Comparison of ENCODE assay signal across 8 cellular contexts in genomic region chr2:230824406-230824978, GRCh38. TPM values are rescaled to one million over a fixed set of nuclear protein-coding genes. Genes with fewer than 3 reads are reported as not detected.
A peak's percentile ranks its signal among the peaks of the same experiment; 100 is the strongest.
DNase-seq lines count a peak whose midpoint lies in the region; ATAC-seq and TF ChIP-seq lines count a peak whose summit lies in the region.

No MANE protein-coding gene starts in this region.

- H3K9ac ChIP-seq in SK-N-MC (ENCODE audit: insufficient read length) = no peak overlapping the region

- TF ChIP-seq CTCF in CD8-positive, alpha-beta T cell (IDR thresholded peaks at IDR 0.05) = peak; percentile 83

- H3K27me3 Mint-ChIP-seq in CD8-positive, alpha-beta T cell (ENCODE audit: low read depth) = peaks cover 29% of the 10 kb centered on the region
- H3K27me3 Mint-ChIP-seq in activated naive CD8-positive, alpha-beta T cell treated with anti-CD3 and anti-CD28 coated beads, Interleukin-2, amount 10 ng/mL, durations not matched to agents 7 days and 5 days = peaks cover 29% of the 10 kb centered on the region

- H3K4me1 ChIP-seq in CD8-positive, alpha-beta T cell (ENCODE audit: insufficient read depth, low read length) = peaks cover 5% of the 10 kb centered on the region

- H3K36me3 ChIP-seq in CD8-positive, alpha-beta T cell (ENCODE audit: insufficient read depth, low read length) = no peaks in the 10 kb centered on the region
- H3K36me3 ChIP-seq in SK-N-MC (ENCODE audit: insufficient read depth, low read length) = no peaks in the 10 kb centered on the region

- H3K27me3 ChIP-seq in CD8-positive, alpha-beta T cell (ENCODE audit: insufficient read depth, low read length) = peaks cover 11% of the 10 kb centered on the region

- H3K9me3 ChIP-seq in CD8-positive, alpha-beta T cell (ENCODE audit: low read length) = no peaks in the 10 kb centered on the region
- H3K9me3 ChIP-seq in SK-N-MC (ENCODE audit: low read depth, low read length) = no peaks in the 10 kb centered on the region

- peak overlapping the region; percentile 64 for H3K4me3 Mint-ChIP-seq in CD8-positive, alpha-beta T cell
- peak overlapping the region; percentile 64 for H3K4me3 Mint-ChIP-seq in activated naive CD8-positive, alpha-beta T cell treated with anti-CD3 and anti-CD28 coated beads, Interleukin-2, amount 10 ng/mL, durations not matched to agents 7 days and 5 days

- POLR2A ChIA-PET in CD8-positive, alpha-beta T cell (lab: Charles Lee) = interaction anchor here (1.0 to 1.5 kb wide), 3 partner anchors 9 to 163 kb away, joined by 3 to 10 read pairs (median 3); partner anchors contain the start of gene GPR55
- POLR2A ChIA-PET in activated naive CD8-positive, alpha-beta T cell treated with anti-CD3 and anti-CD28 coated beads, Interleukin-2, amount 10 ng/mL, durations not matched to agents 7 days and 5 days (lab: Charles Lee) = interaction anchor here (1.0 to 1.1 kb wide), 2 partner anchors 229 to 602 kb away, joined by 3 to 4 read pairs; no protein-coding TSS in a partner anchor

- DNase-seq in CD8-positive, alpha-beta T cell = peak; percentile 17 to 70 (median 48)
- DNase-seq in NCI-H1092 (lab: John Stamatoyannopoulos, UW) (peak; percentile 67), SK-N-MC (ENCODE audit: low read depth, low spot score) (peak; percentile 89), head of caudate nucleus (peak in 39 of 42 donors; percentile 22 to 87 (median 59)), pons (ENCODE audit: low spot score) (peak; percentile 89)
- DNase-seq in activated naive CD8-positive, alpha-beta T cell treated with anti-CD3 and anti-CD28 coated beads, Interleukin-2, amount 10 ng/mL, durations not matched to agents 7 days and 5 days = peak; percentile 52

- intact Hi-C loops in CD8-positive, alpha-beta T cell (cut with DNase I, micrococcal nuclease) = loop anchor here (1.0 to 2.0 kb wide), 6 partner anchors 24 to 628 kb away; no protein-coding TSS in a partner anchor
- intact Hi-C loops in head of caudate nucleus (cut with DNase I) = loop anchor here (5.0 kb wide), 1 partner anchor 163 kb away; no protein-coding TSS in a partner anchor

- H3K4me1 Mint-ChIP-seq in CD8-positive, alpha-beta T cell (ENCODE audit: low read depth) = peaks cover 7% of the 10 kb centered on the region
- H3K4me1 Mint-ChIP-seq in activated naive CD8-positive, alpha-beta T cell treated with anti-CD3 and anti-CD28 coated beads, Interleukin-2, amount 10 ng/mL, durations not matched to agents 7 days and 5 days = peaks cover 14% of the 10 kb centered on the region

- peak; percentile 90 for ATAC-seq in CD8-positive, alpha-beta T cell
- ATAC-seq in GM21447 (IDR thresholded peaks at IDR 0.05; ENCODE audit: unreplicated experiment) (peak; percentile 64), HG02588 (IDR thresholded peaks at IDR 0.05; ENCODE audit: unreplicated experiment) (no peak)
- ATAC-seq in activated naive CD8-positive, alpha-beta T cell treated with anti-CD3 and anti-CD28 coated beads, Interleukin-2, amount 10 ng/mL, durations not matched to agents 7 days and 5 days (ENCODE audit: low read depth) = peak; percentile 72

- H3K9me3 Mint-ChIP-seq in CD8-positive, alpha-beta T cell = no peaks in the 10 kb centered on the region
- H3K9me3 Mint-ChIP-seq in activated naive CD8-positive, alpha-beta T cell treated with anti-CD3 and anti-CD28 coated beads, Interleukin-2, amount 10 ng/mL, durations not matched to agents 7 days and 5 days = no peaks in the 10 kb centered on the region

- no peak overlapping the region for H3K27ac Mint-ChIP-seq in CD8-positive, alpha-beta T cell
- H3K27ac Mint-ChIP-seq in activated naive CD8-positive, alpha-beta T cell treated with anti-CD3 and anti-CD28 coated beads, Interleukin-2, amount 10 ng/mL, durations not matched to agents 7 days and 5 days = peak overlapping the region; percentile 45

- CTCF ChIA-PET in CD8-positive, alpha-beta T cell (lab: Charles Lee) = interaction anchor here (0.6 to 4.6 kb wide), 40 partner anchors 8 to 824 kb away, joined by 3 to 100 read pairs (median 4); partner anchors contain the start of gene GPR55

- no peak overlapping the region for H3K27ac ChIP-seq in CD8-positive, alpha-beta T cell (ENCODE audit: low read depth, low read length)
- no peak overlapping the region for H3K27ac ChIP-seq in SK-N-MC

- H3K36me3 Mint-ChIP-seq in CD8-positive, alpha-beta T cell = peaks cover 20% of the 10 kb centered on the region
- peaks cover 8% of the 10 kb centered on the region for H3K36me3 Mint-ChIP-seq in activated naive CD8-positive, alpha-beta T cell treated with anti-CD3 and anti-CD28 coated beads, Interleukin-2, amount 10 ng/mL, durations not matched to agents 7 days and 5 days

- no peak overlapping the region for H3K4me3 ChIP-seq in CD8-positive, alpha-beta T cell (ENCODE audit: low read depth, low read length)
- peak overlapping the region; percentile 55 for H3K4me3 ChIP-seq in SK-N-MC

RNA-seq across cellular contexts. Expression of gene ITM2C, which starts 40.2 kb away (rescaled TPM):
- total RNA-seq in CD8-positive, alpha-beta T cell = 10 to 100 TPM; 23.2 to 27.4 TPM
- 100 to 1,000 TPM; 102 to 105 TPM for total RNA-seq in activated naive CD8-positive, alpha-beta T cell treated with anti-CD3 and anti-CD28 coated beads, Interleukin-2, amount 10 ng/mL, durations not matched to agents 7 days and 5 days
